ENCODE assay signal across 1 cellular context in the genomic region with DNA sequence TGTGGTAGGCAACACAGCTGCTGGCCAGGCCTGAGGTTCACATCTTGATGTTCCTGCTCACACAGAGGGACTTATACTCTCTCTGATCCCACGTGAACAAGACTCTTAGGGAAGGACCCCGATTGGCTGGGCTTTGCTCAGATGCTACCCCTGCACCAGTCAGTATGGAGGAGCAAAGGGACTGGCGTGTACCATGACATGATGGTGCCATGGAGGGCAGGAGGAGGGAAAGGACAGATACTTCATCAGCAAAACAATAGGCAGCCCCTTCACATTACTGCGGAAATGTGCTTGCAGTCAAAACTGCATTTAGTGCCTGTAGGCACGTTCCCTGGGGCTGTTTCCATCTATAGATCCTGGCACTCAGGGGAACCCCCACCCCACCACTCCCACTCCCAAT.
TF ChIP-seq lines count a peak whose summit lies in the region.

No MANE protein-coding gene starts in this region.

TF ChIP-seq in HCT116, 20 proteins besides CTCF, POLR2A, EP300 and RAD21:
- TF ChIP-seq JUND (IDR thresholded peaks at IDR 0.05) (no peak), SIN3A (IDR thresholded peaks at IDR 0.05; ENCODE audit: low read depth) (no peak), FOSL1 (IDR thresholded peaks at IDR 0.05; ENCODE audit: low read depth) (no peak), EZH2 (IDR thresholded peaks at IDR 0.05) (no peak), POLR2AphosphoS5 (IDR thresholded peaks at IDR 0.05; ENCODE audit: low read depth, low read length) (no peak), CEBPB (IDR thresholded peaks at IDR 0.05; ENCODE audit: low read depth) (no peak), EGR1 (IDR thresholded peaks at IDR 0.05; ENCODE audit: low read depth) (no peak), SRF (IDR thresholded peaks at IDR 0.05; ENCODE audit: low read depth) (no peak), ZFX (IDR thresholded peaks at IDR 0.05) (no peak), MAX (IDR thresholded peaks at IDR 0.05) (no peak), ELF1 (IDR thresholded peaks at IDR 0.05; ENCODE audit: borderline replicate concordance, low read depth) (no peak), TCF7L2 (IDR thresholded peaks at IDR 0.05; ENCODE audit: borderline replicate concordance, extremely low read depth, insufficient read depth, insufficient read length) (no peak), ZBTB33 (IDR thresholded peaks at IDR 0.05; ENCODE audit: extremely low read depth, insufficient replicate concordance, low read length) (no peak)
- TF ChIP-seq, protein P1, sequence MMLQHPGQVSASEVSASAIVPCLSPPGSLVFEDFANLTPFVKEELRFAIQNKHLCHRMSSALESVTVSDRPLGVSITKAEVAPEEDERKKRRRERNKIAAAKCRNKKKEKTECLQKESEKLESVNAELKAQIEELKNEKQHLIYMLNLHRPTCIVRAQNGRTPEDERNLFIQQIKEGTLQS (IDR thresholded peaks at IDR 0.05): no peak
